Comparison of ENCODE assay signal across 13 cellular contexts in genomic region chr3:30648670-30649357, GRCh38. TPM values are rescaled to one million over a fixed set of nuclear protein-coding genes. Genes with fewer than 3 reads are reported as not detected.
DNase-seq lines count a peak whose midpoint lies in the region; ATAC-seq and TF ChIP-seq lines count a peak whose summit lies in the region.
"Had no signal": no experiment of that assay in that cellular context is flagged by ENCODE, and none has a peak within 500 bp of the region (broad histone marks: within the 10 kb centered on the region; RNA-seq: fewer than 3 reads in every experiment).

No MANE protein-coding gene starts in this region.

- H3K9me3 Mint-ChIP-seq in activated naive CD8-positive, alpha-beta T cell (ENCODE audit: low read depth), result no peaks in the 10 kb centered on the region

- intact Hi-C loops in left cardiac atrium (cut with DNase I), result no loop called here
- intact Hi-C loops in vagina (cut with DNase I), result no loop called here

- H3K36me3 ChIP-seq in right atrium auricular region, result peaks cover 90% of the 10 kb centered on the region
- H3K36me3 ChIP-seq in mesodermal cell (ENCODE audit: control insufficient read depth, insufficient read depth, low read length), result peaks cover 93% of the 10 kb centered on the region
- H3K36me3 ChIP-seq in vagina, result peaks cover 0 to 47% of the 10 kb centered on the region in 2 donors

- DNase-seq in right atrium auricular region (ENCODE audit: low spot score) (no peak), left cardiac atrium (no peak), vagina (ENCODE audit: extremely low spot score in 2 of 2) (no peak), HuH-7.5 (ENCODE audit: low spot score) (no peak), NCI-H2171 treated with DMSO at 0.1 percent for 48 hours (lab: John Stamatoyannopoulos, UW) (no peak)
- DNase-seq: mesendoderm; NCI-H2081 treated with DMSO at 0.1 percent for 48 hours; stimulated activated naive CD4-positive, alpha-beta T cell had no signal

- TF ChIP-seq CTCF in right atrium auricular region (IDR thresholded peaks at IDR 0.05) (no peak), vagina (IDR thresholded peaks at IDR 0.05) (no peak)

- no peak overlapping the region for H3K4me3 ChIP-seq in right atrium auricular region
- H3K4me3 ChIP-seq in mesodermal cell (ENCODE audit: extremely low read depth, insufficient read depth, low read length, poor library complexity, severe bottlenecking), result no peak overlapping the region
- H3K4me3 ChIP-seq in vagina, result no peak overlapping the region
- H3K4me3 ChIP-seq: cardiac muscle cell had no signal

- H3K36me3 Mint-ChIP-seq in activated naive CD8-positive, alpha-beta T cell, result peaks cover 58% of the 10 kb centered on the region

- peak overlapping the region; percentile 73 for H3K4me3 Mint-ChIP-seq in activated naive CD8-positive, alpha-beta T cell

- H3K4me1 Mint-ChIP-seq in activated naive CD8-positive, alpha-beta T cell (ENCODE audit: low read depth), result peaks cover 99% of the 10 kb centered on the region

- TF ChIP-seq POLR2A in vagina (IDR thresholded peaks at IDR 0.05), result no peak

- no peaks in the 10 kb centered on the region for H3K27me3 ChIP-seq in right atrium auricular region
- H3K27me3 ChIP-seq in vagina, result no peaks in the 10 kb centered on the region
- H3K27me3 ChIP-seq: cardiac muscle cell had no signal

- no peaks in the 10 kb centered on the region for H3K9me3 ChIP-seq in right atrium auricular region
- H3K9me3 ChIP-seq in mesodermal cell (ENCODE audit: control insufficient read depth, low read length), result no peaks in the 10 kb centered on the region
- H3K9me3 ChIP-seq in vagina, result no peaks in the 10 kb centered on the region

- H3K4me1 ChIP-seq in right atrium auricular region, result peaks cover 0 to 59% of the 10 kb centered on the region in 2 donors
- peaks cover 7% of the 10 kb centered on the region for H3K4me1 ChIP-seq in mesodermal cell (ENCODE audit: control insufficient read depth, insufficient read depth, low read length, poor library complexity, severe bottlenecking)
- H3K4me1 ChIP-seq in vagina, result peaks cover 57% of the 10 kb centered on the region

- H3K27ac ChIP-seq in right atrium auricular region (peak overlapping the region; percentile 23 to 57), mesodermal cell (ENCODE audit: low read depth, low read length, severe bottlenecking) (peak overlapping the region; percentile 2), vagina (peak overlapping the region; percentile 46)
- H3K27ac ChIP-seq: cardiac muscle cell, RWPE1 had no signal

- ATAC-seq in left cardiac atrium (no peak), HG02588 (IDR thresholded peaks at IDR 0.05; ENCODE audit: unreplicated experiment) (no peak)

- peak overlapping the region; percentile 96 for H3K27ac Mint-ChIP-seq in activated naive CD8-positive, alpha-beta T cell

- WGBS in mesodermal cell (ENCODE audit: insufficient coverage in 2 of 2), 2 experiments, result 80 to 92% methylated on average over 2 to 3 of the region's 5 CpGs

- no peaks in the 10 kb centered on the region for H3K27me3 Mint-ChIP-seq in activated naive CD8-positive, alpha-beta T cell

RNA-seq across cellular contexts. Expression of gene TGFBR2, which starts 42.4 kb away (rescaled TPM):
- total RNA-seq in right atrium auricular region (100 to 1,000 TPM; 205 to 210 TPM), left cardiac atrium (100 to 1,000 TPM; 234 to 243 TPM), vagina (176 TPM)
- 19.4 TPM for polyA plus RNA-seq in mesodermal cell (2013, experiment 1 of 2)
- polyA plus RNA-seq in mesodermal cell (2013, experiment 2 of 2), result 18.8 TPM
